ENCODE assay signal across 29 cellular contexts in the genomic region with DNA sequence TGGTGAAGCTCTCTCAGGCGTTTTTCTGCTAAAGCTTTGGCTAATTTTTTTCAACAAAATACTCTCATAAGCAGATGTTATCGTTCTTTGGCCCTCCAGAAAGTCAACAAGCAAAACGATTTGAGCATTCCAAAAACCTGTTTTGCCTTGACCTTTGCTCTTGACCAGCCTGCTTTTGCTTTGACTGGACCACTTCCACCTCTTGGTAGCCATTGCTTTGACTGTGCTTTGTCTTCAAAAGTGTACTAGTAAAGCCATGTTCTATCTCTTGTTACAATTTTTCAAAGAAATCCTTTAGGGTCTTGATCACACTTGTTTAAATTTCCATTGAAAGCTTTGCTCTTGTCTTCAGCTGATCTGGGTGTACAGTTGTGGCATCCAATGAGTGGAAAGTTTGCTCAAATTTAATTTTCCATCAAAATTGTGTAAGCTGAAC. TPM values are rescaled to one million over a fixed set of nuclear protein-coding genes. Genes with fewer than 3 reads are reported as not detected.
DNase-seq lines count a peak whose midpoint lies in the region; ATAC-seq and TF ChIP-seq lines count a peak whose summit lies in the region.
"Had no signal": no experiment of that assay in that cellular context is flagged by ENCODE, and none has a peak within 500 bp of the region (broad histone marks: within the 10 kb centered on the region; RNA-seq: fewer than 3 reads in every experiment).

No MANE protein-coding gene starts in this region.

- TF ChIP-seq EP300 in SK-N-SH (IDR thresholded peaks at IDR 0.05; ENCODE audit: borderline replicate concordance in 1 of 2, low read depth in 1 of 2, low read length in 1 of 2): no peak

- no peak for DNase-seq in SK-N-SH
- no peak for DNase-seq in stimulated activated naive CD8-positive, alpha-beta T cell treated with anti-CD3 and anti-CD28 coated beads, Interleukin-15, Interleukin-2, amounts not matched to agents 100 U/mL and 50 U/mL, for 24 hours
- no peak for DNase-seq in memory B cell (ENCODE audit: low spot score in 2 of 2)
- DNase-seq in activated T-helper 1 cell treated with anti-CD3 and anti-CD28 coated beads, Interleukin-12 subunit alpha, Interleukin-12 subunit beta, Interleukin-2, Interleukin-4 antibody, amounts not matched to agents 30 ng/mL and 10 ng/mL and 1 ng/mL, durations not matched to agents 14 hours and 24 hours and 36 hours (ENCODE audit: low spot score): no peak
- DNase-seq in right cardiac atrium: no peak
- no peak for DNase-seq in H4 (ENCODE audit: low spot score)
- DNase-seq: activated T-cell treated with anti-CD3 and anti-CD28 coated beads, Interleukin-2, amount 50 U/mL, for 48 hours; brain microvascular endothelial cell; CD4-positive, alpha-beta memory T cell; colonic mucosa; effector memory CD4-positive, alpha-beta T cell; foreskin melanocyte; hippocampal formation; immature natural killer cell; left lung; MG63; NCI-H2081; NCI-H345; NCI-H774; stimulated activated CD4-positive, alpha-beta T cell treated with anti-CD3 and anti-CD28 coated beads, Interleukin-1b, Interleukin-23, amount 100 ng/mL, for 48 hours; substantia nigra; upper lobe of right lung had no signal

- H3K27ac Mint-ChIP-seq in stimulated activated naive CD8-positive, alpha-beta T cell treated with anti-CD3 and anti-CD28 coated beads, Interleukin-15, Interleukin-2, amounts not matched to agents 100 ng/mL and 50 ng/mL, for 24 hours: peak overlapping the region; percentile 47
- peak overlapping the region; percentile 28 for H3K27ac Mint-ChIP-seq in memory B cell
- H3K27ac Mint-ChIP-seq in activated T-helper 1 cell treated with anti-CD3 and anti-CD28 coated beads, Interleukin-12 subunit alpha, Interleukin-12 subunit beta, Interleukin-2, Interleukin-4 antibody, amounts not matched to agents 30 ng/mL and 10 ng/mL and 1 ng/mL, durations not matched to agents 14 hours and 24 hours and 36 hours: no peak overlapping the region
- H3K27ac Mint-ChIP-seq: T-helper 2 cell treated with Interferon-gamma antibody and Interleukin-4, amounts not matched to agents 5 μg/mL and 100 μg/mL, for 36 hours had no signal

- peaks cover 77% of the 10 kb centered on the region for H3K36me3 Mint-ChIP-seq in stimulated activated naive CD8-positive, alpha-beta T cell treated with anti-CD3 and anti-CD28 coated beads, Interleukin-15, Interleukin-2, amounts not matched to agents 100 ng/mL and 50 ng/mL, for 24 hours (ENCODE audit: low read depth)
- peaks cover 42% of the 10 kb centered on the region for H3K36me3 Mint-ChIP-seq in memory B cell
- H3K36me3 Mint-ChIP-seq in activated T-helper 1 cell treated with anti-CD3 and anti-CD28 coated beads, Interleukin-12 subunit alpha, Interleukin-12 subunit beta, Interleukin-2, Interleukin-4 antibody, amounts not matched to agents 30 ng/mL and 10 ng/mL and 1 ng/mL, durations not matched to agents 14 hours and 24 hours and 36 hours (ENCODE audit: low read depth): peaks cover 62% of the 10 kb centered on the region

- peaks cover 58% of the 10 kb centered on the region for H3K4me1 Mint-ChIP-seq in stimulated activated naive CD8-positive, alpha-beta T cell treated with anti-CD3 and anti-CD28 coated beads, Interleukin-15, Interleukin-2, amounts not matched to agents 100 ng/mL and 50 ng/mL, for 24 hours (ENCODE audit: low read depth)
- H3K4me1 Mint-ChIP-seq in memory B cell: peaks cover 29% of the 10 kb centered on the region
- peaks cover 53% of the 10 kb centered on the region for H3K4me1 Mint-ChIP-seq in activated T-helper 1 cell treated with anti-CD3 and anti-CD28 coated beads, Interleukin-12 subunit alpha, Interleukin-12 subunit beta, Interleukin-2, Interleukin-4 antibody, amounts not matched to agents 30 ng/mL and 10 ng/mL and 1 ng/mL, durations not matched to agents 14 hours and 24 hours and 36 hours (ENCODE audit: low read depth)

- POLR2A ChIA-PET in SK-N-SH (lab: Yijun Ruan, JAX): no interaction called here

- no peak overlapping the region for H3K4me3 Mint-ChIP-seq in stimulated activated naive CD8-positive, alpha-beta T cell treated with anti-CD3 and anti-CD28 coated beads, Interleukin-15, Interleukin-2, amounts not matched to agents 100 ng/mL and 50 ng/mL, for 24 hours
- no peak overlapping the region for H3K4me3 Mint-ChIP-seq in memory B cell
- no peak overlapping the region for H3K4me3 Mint-ChIP-seq in activated T-helper 1 cell treated with anti-CD3 and anti-CD28 coated beads, Interleukin-12 subunit alpha, Interleukin-12 subunit beta, Interleukin-2, Interleukin-4 antibody, amounts not matched to agents 30 ng/mL and 10 ng/mL and 1 ng/mL, durations not matched to agents 14 hours and 24 hours and 36 hours
- H3K4me3 Mint-ChIP-seq: immature natural killer cell; neural crest cell; T-helper 2 cell treated with Interferon-gamma antibody and Interleukin-4, amounts not matched to agents 5 μg/mL and 100 μg/mL, for 36 hours had no signal

- ATAC-seq in SK-N-SH treated with all-trans-retinoic acid at 6 μM for 48 hours (no peak), memory B cell (ENCODE audit: low read depth) (no peak), right cardiac atrium (no peak)
- no peak for ATAC-seq in stimulated activated naive CD8-positive, alpha-beta T cell treated with anti-CD3 and anti-CD28 coated beads, Interleukin-15, Interleukin-2, amounts not matched to agents 100 U/mL and 50 U/mL, for 24 hours
- ATAC-seq: esophagus mucosa, K562, left lung, upper lobe of right lung had no signal

- H3K9me3 Mint-ChIP-seq in stimulated activated naive CD8-positive, alpha-beta T cell treated with anti-CD3 and anti-CD28 coated beads, Interleukin-15, Interleukin-2, amounts not matched to agents 100 ng/mL and 50 ng/mL, for 24 hours: no peaks in the 10 kb centered on the region
- no peaks in the 10 kb centered on the region for H3K9me3 Mint-ChIP-seq in memory B cell
- H3K9me3 Mint-ChIP-seq in activated T-helper 1 cell treated with anti-CD3 and anti-CD28 coated beads, Interleukin-12 subunit alpha, Interleukin-12 subunit beta, Interleukin-2, Interleukin-4 antibody, amounts not matched to agents 30 ng/mL and 10 ng/mL and 1 ng/mL, durations not matched to agents 14 hours and 24 hours and 36 hours: no peaks in the 10 kb centered on the region
- H3K9me3 Mint-ChIP-seq: immature natural killer cell; neural crest cell; T-helper 2 cell treated with Interferon-gamma antibody and Interleukin-4, amounts not matched to agents 5 μg/mL and 100 μg/mL, for 36 hours had no signal

- H2AFZ ChIP-seq in SK-N-SH (ENCODE audit: low read depth): no peak overlapping the region

- intact Hi-C loops in activated T-helper 1 cell treated with anti-CD3 and anti-CD28 coated beads, Interleukin-12 subunit alpha, Interleukin-12 subunit beta, Interleukin-2, Interleukin-4 antibody, amounts not matched to agents 30 ng/mL and 10 ng/mL and 1 ng/mL, durations not matched to agents 14 hours and 24 hours and 36 hours (cut with micrococcal nuclease): no loop called here
- intact Hi-C loops in right cardiac atrium (cut with DNase I): no loop called here

- no peaks in the 10 kb centered on the region for H3K9me3 ChIP-seq in SK-N-SH
- no peaks in the 10 kb centered on the region for H3K9me3 ChIP-seq in right cardiac atrium (ENCODE audit: control insufficient read depth, low read length)
- H3K9me3 ChIP-seq: colonic mucosa, left lung, MG63, upper lobe of right lung had no signal

- no peak overlapping the region for H3K9ac ChIP-seq in SK-N-SH

- H3K27me3 ChIP-seq in SK-N-SH (ENCODE audit: insufficient read depth): no peaks in the 10 kb centered on the region
- no peaks in the 10 kb centered on the region for H3K27me3 ChIP-seq in right cardiac atrium (ENCODE audit: control insufficient read depth, insufficient read depth)
- H3K27me3 ChIP-seq: brain microvascular endothelial cell, colonic mucosa, left lung, MG63, upper lobe of right lung had no signal

- no peaks in the 10 kb centered on the region for H3K27me3 Mint-ChIP-seq in stimulated activated naive CD8-positive, alpha-beta T cell treated with anti-CD3 and anti-CD28 coated beads, Interleukin-15, Interleukin-2, amounts not matched to agents 100 ng/mL and 50 ng/mL, for 24 hours
- no peaks in the 10 kb centered on the region for H3K27me3 Mint-ChIP-seq in memory B cell
- H3K27me3 Mint-ChIP-seq in activated T-helper 1 cell treated with anti-CD3 and anti-CD28 coated beads, Interleukin-12 subunit alpha, Interleukin-12 subunit beta, Interleukin-2, Interleukin-4 antibody, amounts not matched to agents 30 ng/mL and 10 ng/mL and 1 ng/mL, durations not matched to agents 14 hours and 24 hours and 36 hours (ENCODE audit: insufficient read depth): no peaks in the 10 kb centered on the region
- H3K27me3 Mint-ChIP-seq: CD4-positive, alpha-beta memory T cell had no signal

- H3F3A ChIP-seq in SK-N-SH (replicated peaks; ENCODE audit: insufficient read depth): peaks cover 13% of the 10 kb centered on the region

- peaks cover 20% of the 10 kb centered on the region for H4K20me1 ChIP-seq in SK-N-SH (ENCODE audit: insufficient read depth)

- peaks cover 74 to 91% of the 10 kb centered on the region in 2 experiments for H3K36me3 ChIP-seq in SK-N-SH (replicated peaks in 1 of 2; ENCODE audit: control insufficient read depth in 1 of 2, insufficient read depth in 2 of 2, low read length in 1 of 2)
- H3K36me3 ChIP-seq: colonic mucosa had no signal

- H3K4me2 ChIP-seq in SK-N-SH: no peak overlapping the region

- H3K27ac ChIP-seq in SK-N-SH (ENCODE audit: low read depth in 2 of 2, low read length in 1 of 2) (peak overlapping the region; percentile 34 to 83; a peak in 3 of 4 replicates), right cardiac atrium (ENCODE audit: low read length) (no peak overlapping the region)
- H3K27ac ChIP-seq: brain microvascular endothelial cell, colonic mucosa, left lung, upper lobe of right lung had no signal

- peaks cover 100% of the 10 kb centered on the region for H3K79me2 ChIP-seq in SK-N-SH (ENCODE audit: insufficient read depth)

- no peak for TF ChIP-seq CTCF in SK-N-SH (IDR thresholded peaks at IDR 0.05)

- CTCF ChIA-PET in SK-N-SH (lab: Yijun Ruan, JAX): interaction anchor here (1.2 kb wide), 1 partner anchor 10 kb away, joined by 3 read pairs; no protein-coding TSS in a partner anchor

- H3K9me2 ChIP-seq in SK-N-SH: no peaks in the 10 kb centered on the region

- 69% methylated on average over 3 of the region's 3 CpGs for WGBS in SK-N-SH (ENCODE audit: low lambda C conversion rate)
- 58% methylated on average over 3 of the region's 3 CpGs for WGBS in right cardiac atrium

- no peak overlapping the region for H3K4me3 ChIP-seq in SK-N-SH (ENCODE audit: low read depth in 2 of 2, low read length in 1 of 2)
- no peak overlapping the region for H3K4me3 ChIP-seq in right cardiac atrium (ENCODE audit: low read length)
- H3K4me3 ChIP-seq: colonic mucosa, K562, left lung, MG63, skin epidermis, upper lobe of right lung had no signal

- peaks cover 7 to 9% of the 10 kb centered on the region in 2 experiments; a peak in 3 of 4 replicates for H3K4me1 ChIP-seq in SK-N-SH (ENCODE audit: control insufficient read depth in 1 of 2, insufficient read depth in 2 of 2, low read depth in 1 of 2, low read length in 1 of 2)
- peaks cover 7% of the 10 kb centered on the region for H3K4me1 ChIP-seq in right cardiac atrium (ENCODE audit: control insufficient read depth, insufficient read depth, low read length)

- no peak for TF ChIP-seq RAD21 in SK-N-SH (IDR thresholded peaks at IDR 0.05; ENCODE audit: low read length)

RNA-seq across cellular contexts. Expression of a gene that starts 10.7 kb away (rescaled TPM):
- polyA plus RNA-seq in SK-N-SH (2012; rRNA removed): 4.6 and 5.6 TPM in 2 replicates
- 4.8 and 7.2 TPM in 2 replicates for polyA plus RNA-seq in SK-N-SH (2012; cell fraction: cytosol; rRNA removed)
- polyA plus RNA-seq in SK-N-SH (2012; cell fraction: nucleus; rRNA removed): 12.3 and 13.9 TPM in 2 replicates
- total RNA-seq in activated T-helper 1 cell treated with anti-CD3 and anti-CD28 coated beads, Interleukin-12 subunit alpha, Interleukin-12 subunit beta, Interleukin-2, Interleukin-4 antibody, amounts not matched to agents 30 ng/mL and 10 ng/mL and 1 ng/mL, durations not matched to agents 14 hours and 24 hours and 36 hours: 21.4 and 26.3 TPM in 2 replicates
- total RNA-seq in right cardiac atrium: 10 to 100 TPM; 17.1 to 26.1 (median 18.1) TPM
- polyA plus RNA-seq in right cardiac atrium: 8.3 TPM
- total RNA-seq in H4 (2014; rRNA removed; shearing (Covaris generic)): 2.3 and 3.9 TPM in 2 replicates

RNA-seq across cellular contexts. Expression of a gene that starts 43.0 kb away (rescaled TPM):
- polyA plus RNA-seq in SK-N-SH (2012; rRNA removed): 203 and 214 TPM in 2 replicates
- polyA plus RNA-seq in SK-N-SH (2012; cell fraction: cytosol; rRNA removed): 226 and 277 TPM in 2 replicates
- 80.2 and 132 TPM in 2 replicates for polyA plus RNA-seq in SK-N-SH (2012; cell fraction: nucleus; rRNA removed)
- total RNA-seq in activated T-helper 1 cell treated with anti-CD3 and anti-CD28 coated beads, Interleukin-12 subunit alpha, Interleukin-12 subunit beta, Interleukin-2, Interleukin-4 antibody, amounts not matched to agents 30 ng/mL and 10 ng/mL and 1 ng/mL, durations not matched to agents 14 hours and 24 hours and 36 hours: 453 and 500 TPM in 2 replicates
- total RNA-seq in right cardiac atrium: 100 to 1,000 TPM; 112 to 147 (median 124) TPM
- polyA plus RNA-seq in right cardiac atrium: 159 TPM
- 184 and 292 TPM in 2 replicates for total RNA-seq in H4 (2014; rRNA removed; shearing (Covaris generic))
